Comparison of ENCODE assay signal across 8 cellular contexts in genomic region chr4:3292571-3293409, GRCh38. TPM values are rescaled to one million over a fixed set of nuclear protein-coding genes. Genes with fewer than 3 reads are reported as not detected.
A peak's percentile ranks its signal among the peaks of the same experiment; 100 is the strongest.
DNase-seq lines count a peak whose midpoint lies in the region; ATAC-seq and TF ChIP-seq lines count a peak whose summit lies in the region.

RGS12 (plus strand) TSS chr4:3293021; CDS start chr4:3316171, 23,150 bp downstream.

- H3K27me3 ChIP-seq in GM06990 (replicated peaks; ENCODE audit: control insufficient read depth, insufficient read depth, low read length) = no peaks in the 10 kb centered on the region; the same call in 1 of the 2 replicates
- H3K27me3 ChIP-seq in right atrium auricular region = no peaks in the 10 kb centered on the region
- H3K27me3 ChIP-seq in psoas muscle (ENCODE audit: insufficient read depth in 3 of 3, low read length in 2 of 3) = no peaks in the 10 kb centered on the region

- intact Hi-C loops in psoas muscle (cut with DNase I) = loop anchor here in 1 of 2 donors (5.0 kb wide), 1 partner anchor 90 kb away; no protein-coding TSS in a partner anchor

- H3K4me1 ChIP-seq in right atrium auricular region (peaks cover 0 to 32% of the 10 kb centered on the region in 2 donors), psoas muscle (peaks cover 30% of the 10 kb centered on the region)

- peak within 1 kb of the TSS; percentile 68 for H3K4me3 ChIP-seq in GM06990 (replicated peaks; ENCODE audit: low read depth, low read length)
- H3K4me3 ChIP-seq in right atrium auricular region = peak within 1 kb of the TSS; percentile 76 to 85
- peak within 1 kb of the TSS; percentile 88 for H3K4me3 ChIP-seq in psoas muscle

- 0 to 1% (median 0%) methylated on average over 22 to 120 of the region's 121 CpGs for WGBS in psoas muscle, 3 donors

- no peaks in the 10 kb centered on the region for H3K9me3 ChIP-seq in right atrium auricular region
- H3K9me3 ChIP-seq in psoas muscle = no peaks in the 10 kb centered on the region

- DNase-seq in GM06990 (ENCODE audit: extremely low read depth, insufficient read length) (peak; percentile 80), NCI-H1436 (lab: John Stamatoyannopoulos, UW) (peak; percentile 77), T-helper 2 cell (peak; percentile 69 to 86 (median 81)), anterior cingulate cortex (lab: John Stamatoyannopoulos, UW) (peak; percentile 47 to 97 (median 93)), right atrium auricular region (ENCODE audit: low spot score) (peak; percentile 96), psoas muscle (peak; percentile 96 to 98), ureter (ENCODE audit: low spot score) (peak; percentile 94)

- H3K36me3 ChIP-seq in GM06990 (ENCODE audit: control insufficient read depth, insufficient read depth, low read length) = no peaks in the 10 kb centered on the region
- H3K36me3 ChIP-seq in right atrium auricular region = no peaks in the 10 kb centered on the region
- no peaks in the 10 kb centered on the region for H3K36me3 ChIP-seq in psoas muscle (ENCODE audit: insufficient read depth in 1 of 2, low read depth in 1 of 2)

- TF ChIP-seq CTCF in GM06990 (IDR thresholded peaks at IDR 0.05; ENCODE audit: insufficient read depth, low read length, poor library complexity, severe bottlenecking) (no peak), right atrium auricular region (IDR thresholded peaks at IDR 0.05) (no peak), psoas muscle (IDR thresholded peaks at IDR 0.05) (no peak)

- H3K27ac ChIP-seq in right atrium auricular region = peak within 1 kb of the TSS; percentile 95 to 98
- peak within 1 kb of the TSS; percentile 96 for H3K27ac ChIP-seq in psoas muscle

- peak; percentile 92 for ATAC-seq in HG02759 (IDR thresholded peaks at IDR 0.05; ENCODE audit: unreplicated experiment)
- ATAC-seq in psoas muscle = peak; percentile 92 to 94 (median 92)

RNA-seq across cellular contexts. Expression of gene RGS12, which starts in this region (rescaled TPM):
- total RNA-seq in right atrium auricular region = 1 to 10 TPM; 7.0 to 9.9 TPM
- 10 to 100 TPM; 13.9 to 29.0 (median 17.8) TPM for total RNA-seq in psoas muscle
- polyA plus RNA-seq in psoas muscle = 10 to 100 TPM in 2 of 3 donors, 1 to 10 TPM in 1; 7.5 to 20.1 (median 15.6) TPM
- total RNA-seq in ureter = 50.8 TPM

Comparison
In these comparisons a context has a peak if more than half of its experiments do, and no peak if none do; other contexts are left out.
1. Peak in every context shown above with its lines: DNase-seq, ATAC-seq, H3K4me3 ChIP-seq and H3K27ac ChIP-seq.